ENCODE assay signal across 1 cellular context in the genomic region with DNA sequence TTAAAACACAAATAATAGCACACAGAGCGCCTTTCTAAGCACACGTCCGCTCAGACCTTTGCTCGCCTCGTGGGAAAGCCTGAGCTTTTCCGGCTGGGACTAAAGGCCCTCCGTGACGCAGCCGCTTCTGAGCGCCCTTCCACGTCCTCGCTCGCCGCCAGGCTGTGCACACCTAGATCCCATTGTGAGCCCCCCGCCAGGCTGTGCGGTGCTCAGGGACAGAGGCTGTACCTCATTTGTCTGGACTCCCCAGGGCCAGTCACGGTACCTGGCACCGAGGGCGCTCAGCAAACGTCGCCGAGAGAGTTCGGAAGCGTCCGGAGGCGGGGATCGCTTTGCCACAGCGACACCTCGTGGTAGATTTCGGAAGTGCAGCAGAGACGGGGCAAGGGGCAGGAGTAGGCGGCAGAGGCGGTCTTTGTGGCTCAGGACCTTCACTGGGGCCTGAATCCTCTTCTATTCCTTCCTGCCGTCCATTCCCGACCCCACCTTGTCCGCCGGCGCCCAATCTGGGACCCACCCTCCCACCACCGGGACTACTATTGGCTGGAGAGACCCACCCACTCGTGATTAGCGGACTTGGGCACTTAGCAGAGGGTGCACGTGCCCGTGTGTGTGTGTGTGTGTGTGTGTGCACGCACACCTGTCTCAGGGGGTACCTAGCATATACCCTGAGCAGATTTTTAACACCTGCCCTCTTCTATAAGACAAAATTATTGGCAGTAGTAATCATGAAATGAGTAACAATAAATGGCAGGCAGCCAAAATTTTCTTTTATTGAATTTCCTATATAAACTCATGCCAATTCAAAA.
TF ChIP-seq lines count a peak whose summit lies in the region.

No MANE protein-coding gene starts in this region.

TF ChIP-seq in GM12878, 131 proteins besides CTCF, POLR2A, EP300 and RAD21 (continued from another document and continues in another):
- TF ChIP-seq MTA3 (IDR thresholded peaks at IDR 0.05; ENCODE audit: borderline replicate concordance, low read length): no peak
- no peak for TF ChIP-seq TARDBP (IDR thresholded peaks at IDR 0.05; ENCODE audit: borderline replicate concordance)
- TF ChIP-seq CBX3 (IDR thresholded peaks at IDR 0.05; ENCODE audit: borderline replicate concordance, low read depth): no peak
- TF ChIP-seq, protein P1, sequence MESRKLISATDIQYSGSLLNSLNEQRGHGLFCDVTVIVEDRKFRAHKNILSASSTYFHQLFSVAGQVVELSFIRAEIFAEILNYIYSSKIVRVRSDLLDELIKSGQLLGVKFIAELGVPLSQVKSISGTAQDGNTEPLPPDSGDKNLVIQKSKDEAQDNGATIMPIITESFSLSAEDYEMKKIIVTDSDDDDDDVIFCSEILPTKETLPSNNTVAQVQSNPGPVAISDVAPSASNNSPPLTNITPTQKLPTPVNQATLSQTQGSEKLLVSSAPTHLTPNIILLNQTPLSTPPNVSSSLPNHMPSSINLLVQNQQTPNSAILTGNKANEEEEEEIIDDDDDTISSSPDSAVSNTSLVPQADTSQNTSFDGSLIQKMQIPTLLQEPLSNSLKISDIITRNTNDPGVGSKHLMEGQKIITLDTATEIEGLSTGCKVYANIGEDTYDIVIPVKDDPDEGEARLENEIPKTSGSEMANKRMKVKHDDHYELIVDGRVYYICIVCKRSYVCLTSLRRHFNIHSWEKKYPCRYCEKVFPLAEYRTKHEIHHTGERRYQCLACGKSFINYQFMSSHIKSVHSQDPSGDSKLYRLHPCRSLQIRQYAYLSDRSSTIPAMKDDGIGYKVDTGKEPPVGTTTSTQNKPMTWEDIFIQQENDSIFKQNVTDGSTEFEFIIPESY (IDR thresholded peaks at IDR 0.05): no peak
- no peak for TF ChIP-seq ZNF217 (IDR thresholded peaks at IDR 0.05)
- no peak for TF ChIP-seq RCOR1 (conservative IDR thresholded peaks at IDR 0.05; ENCODE audit: low read depth, low read length)
- no peak for TF ChIP-seq ZNF622 (IDR thresholded peaks at IDR 0.05)
- TF ChIP-seq WRNIP1 (IDR thresholded peaks at IDR 0.05; ENCODE audit: borderline replicate concordance, low read depth, low read length): no peak
- no peak for TF ChIP-seq BCL11A (IDR thresholded peaks at IDR 0.05; ENCODE audit: low read depth, low read length)
- TF ChIP-seq, protein P2, sequence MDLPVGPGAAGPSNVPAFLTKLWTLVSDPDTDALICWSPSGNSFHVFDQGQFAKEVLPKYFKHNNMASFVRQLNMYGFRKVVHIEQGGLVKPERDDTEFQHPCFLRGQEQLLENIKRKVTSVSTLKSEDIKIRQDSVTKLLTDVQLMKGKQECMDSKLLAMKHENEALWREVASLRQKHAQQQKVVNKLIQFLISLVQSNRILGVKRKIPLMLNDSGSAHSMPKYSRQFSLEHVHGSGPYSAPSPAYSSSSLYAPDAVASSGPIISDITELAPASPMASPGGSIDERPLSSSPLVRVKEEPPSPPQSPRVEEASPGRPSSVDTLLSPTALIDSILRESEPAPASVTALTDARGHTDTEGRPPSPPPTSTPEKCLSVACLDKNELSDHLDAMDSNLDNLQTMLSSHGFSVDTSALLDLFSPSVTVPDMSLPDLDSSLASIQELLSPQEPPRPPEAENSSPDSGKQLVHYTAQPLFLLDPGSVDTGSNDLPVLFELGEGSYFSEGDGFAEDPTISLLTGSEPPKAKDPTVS (IDR thresholded peaks at IDR 0.05; ENCODE audit: low read depth, low read length): no peak
- 0 out of 2 replicates have a peak, but pooled peaks have one; percentile 28 for TF ChIP-seq ESRRA (IDR thresholded peaks at IDR 0.05; ENCODE audit: low read length)
- peak; percentile 75 for TF ChIP-seq PAX5 (IDR thresholded peaks at IDR 0.05; ENCODE audit: borderline replicate concordance, low read depth, low read length)
- TF ChIP-seq, protein P3, sequence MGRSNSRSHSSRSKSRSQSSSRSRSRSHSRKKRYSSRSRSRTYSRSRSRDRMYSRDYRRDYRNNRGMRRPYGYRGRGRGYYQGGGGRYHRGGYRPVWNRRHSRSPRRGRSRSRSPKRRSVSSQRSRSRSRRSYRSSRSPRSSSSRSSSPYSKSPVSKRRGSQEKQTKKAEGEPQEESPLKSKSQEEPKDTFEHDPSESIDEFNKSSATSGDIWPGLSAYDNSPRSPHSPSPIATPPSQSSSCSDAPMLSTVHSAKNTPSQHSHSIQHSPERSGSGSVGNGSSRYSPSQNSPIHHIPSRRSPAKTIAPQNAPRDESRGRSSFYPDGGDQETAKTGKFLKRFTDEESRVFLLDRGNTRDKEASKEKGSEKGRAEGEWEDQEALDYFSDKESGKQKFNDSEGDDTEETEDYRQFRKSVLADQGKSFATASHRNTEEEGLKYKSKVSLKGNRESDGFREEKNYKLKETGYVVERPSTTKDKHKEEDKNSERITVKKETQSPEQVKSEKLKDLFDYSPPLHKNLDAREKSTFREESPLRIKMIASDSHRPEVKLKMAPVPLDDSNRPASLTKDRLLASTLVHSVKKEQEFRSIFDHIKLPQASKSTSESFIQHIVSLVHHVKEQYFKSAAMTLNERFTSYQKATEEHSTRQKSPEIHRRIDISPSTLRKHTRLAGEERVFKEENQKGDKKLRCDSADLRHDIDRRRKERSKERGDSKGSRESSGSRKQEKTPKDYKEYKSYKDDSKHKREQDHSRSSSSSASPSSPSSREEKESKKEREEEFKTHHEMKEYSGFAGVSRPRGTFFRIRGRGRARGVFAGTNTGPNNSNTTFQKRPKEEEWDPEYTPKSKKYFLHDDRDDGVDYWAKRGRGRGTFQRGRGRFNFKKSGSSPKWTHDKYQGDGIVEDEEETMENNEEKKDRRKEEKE (IDR thresholded peaks at IDR 0.05): no peak
- no peak for TF ChIP-seq BRCA1 (IDR thresholded peaks at IDR 0.05; ENCODE audit: low read depth, low read length)
- TF ChIP-seq KDM1A (IDR thresholded peaks at IDR 0.05; ENCODE audit: borderline replicate concordance): no peak
- no peak for TF ChIP-seq BACH1 (IDR thresholded peaks at IDR 0.05; ENCODE audit: borderline replicate concordance)
- TF ChIP-seq HDAC6 (IDR thresholded peaks at IDR 0.05; ENCODE audit: unreplicated experiment): no peak
- TF ChIP-seq SPI1 (IDR thresholded peaks at IDR 0.05; ENCODE audit: borderline replicate concordance, insufficient read depth, low read depth, low read length): 0 out of 2 replicates have a peak, but pooled peaks have one; percentile 1
- TF ChIP-seq TCF12 (IDR thresholded peaks at IDR 0.05; ENCODE audit: low read depth, low read length): no peak
- TF ChIP-seq, protein P4, sequence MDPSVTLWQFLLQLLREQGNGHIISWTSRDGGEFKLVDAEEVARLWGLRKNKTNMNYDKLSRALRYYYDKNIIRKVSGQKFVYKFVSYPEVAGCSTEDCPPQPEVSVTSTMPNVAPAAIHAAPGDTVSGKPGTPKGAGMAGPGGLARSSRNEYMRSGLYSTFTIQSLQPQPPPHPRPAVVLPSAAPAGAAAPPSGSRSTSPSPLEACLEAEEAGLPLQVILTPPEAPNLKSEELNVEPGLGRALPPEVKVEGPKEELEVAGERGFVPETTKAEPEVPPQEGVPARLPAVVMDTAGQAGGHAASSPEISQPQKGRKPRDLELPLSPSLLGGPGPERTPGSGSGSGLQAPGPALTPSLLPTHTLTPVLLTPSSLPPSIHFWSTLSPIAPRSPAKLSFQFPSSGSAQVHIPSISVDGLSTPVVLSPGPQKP (IDR thresholded peaks at IDR 0.05; ENCODE audit: low read depth, low read length): no peak
- TF ChIP-seq DPF2 (IDR thresholded peaks at IDR 0.05): no peak
- TF ChIP-seq, protein P5, sequence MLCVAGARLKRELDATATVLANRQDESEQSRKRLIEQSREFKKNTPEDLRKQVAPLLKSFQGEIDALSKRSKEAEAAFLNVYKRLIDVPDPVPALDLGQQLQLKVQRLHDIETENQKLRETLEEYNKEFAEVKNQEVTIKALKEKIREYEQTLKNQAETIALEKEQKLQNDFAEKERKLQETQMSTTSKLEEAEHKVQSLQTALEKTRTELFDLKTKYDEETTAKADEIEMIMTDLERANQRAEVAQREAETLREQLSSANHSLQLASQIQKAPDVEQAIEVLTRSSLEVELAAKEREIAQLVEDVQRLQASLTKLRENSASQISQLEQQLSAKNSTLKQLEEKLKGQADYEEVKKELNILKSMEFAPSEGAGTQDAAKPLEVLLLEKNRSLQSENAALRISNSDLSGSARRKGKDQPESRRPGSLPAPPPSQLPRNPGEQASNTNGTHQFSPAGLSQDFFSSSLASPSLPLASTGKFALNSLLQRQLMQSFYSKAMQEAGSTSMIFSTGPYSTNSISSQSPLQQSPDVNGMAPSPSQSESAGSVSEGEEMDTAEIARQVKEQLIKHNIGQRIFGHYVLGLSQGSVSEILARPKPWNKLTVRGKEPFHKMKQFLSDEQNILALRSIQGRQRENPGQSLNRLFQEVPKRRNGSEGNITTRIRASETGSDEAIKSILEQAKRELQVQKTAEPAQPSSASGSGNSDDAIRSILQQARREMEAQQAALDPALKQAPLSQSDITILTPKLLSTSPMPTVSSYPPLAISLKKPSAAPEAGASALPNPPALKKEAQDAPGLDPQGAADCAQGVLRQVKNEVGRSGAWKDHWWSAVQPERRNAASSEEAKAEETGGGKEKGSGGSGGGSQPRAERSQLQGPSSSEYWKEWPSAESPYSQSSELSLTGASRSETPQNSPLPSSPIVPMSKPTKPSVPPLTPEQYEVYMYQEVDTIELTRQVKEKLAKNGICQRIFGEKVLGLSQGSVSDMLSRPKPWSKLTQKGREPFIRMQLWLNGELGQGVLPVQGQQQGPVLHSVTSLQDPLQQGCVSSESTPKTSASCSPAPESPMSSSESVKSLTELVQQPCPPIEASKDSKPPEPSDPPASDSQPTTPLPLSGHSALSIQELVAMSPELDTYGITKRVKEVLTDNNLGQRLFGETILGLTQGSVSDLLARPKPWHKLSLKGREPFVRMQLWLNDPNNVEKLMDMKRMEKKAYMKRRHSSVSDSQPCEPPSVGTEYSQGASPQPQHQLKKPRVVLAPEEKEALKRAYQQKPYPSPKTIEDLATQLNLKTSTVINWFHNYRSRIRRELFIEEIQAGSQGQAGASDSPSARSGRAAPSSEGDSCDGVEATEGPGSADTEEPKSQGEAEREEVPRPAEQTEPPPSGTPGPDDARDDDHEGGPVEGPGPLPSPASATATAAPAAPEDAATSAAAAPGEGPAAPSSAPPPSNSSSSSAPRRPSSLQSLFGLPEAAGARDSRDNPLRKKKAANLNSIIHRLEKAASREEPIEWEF (IDR thresholded peaks at IDR 0.05; ENCODE audit: insufficient replicate concordance, low read depth, low read length): no peak
- TF ChIP-seq EGR1 (IDR thresholded peaks at IDR 0.05; ENCODE audit: borderline replicate concordance in 1 of 2, low read depth in 2 of 2, low read length in 2 of 2): no peak
- TF ChIP-seq MTA2 (IDR thresholded peaks at IDR 0.05; ENCODE audit: low read depth): no peak
- TF ChIP-seq CHD2 (IDR thresholded peaks at IDR 0.05; ENCODE audit: borderline replicate concordance, low read depth, low read length): no peak
- TF ChIP-seq TCF7 (IDR thresholded peaks at IDR 0.05; ENCODE audit: borderline replicate concordance): no peak
- no peak for TF ChIP-seq SMAD1 (IDR thresholded peaks at IDR 0.05; ENCODE audit: low read depth, partially characterized antibody)
- TF ChIP-seq MYC (IDR thresholded peaks at IDR 0.05; ENCODE audit: insufficient read depth, insufficient read length, insufficient replicate concordance, low read length, severe bottlenecking): no peak
- TF ChIP-seq HDGF (IDR thresholded peaks at IDR 0.05): peak; percentile 88; the same call in 1 of the 2 replicates
- no peak for TF ChIP-seq SIX5 (IDR thresholded peaks at IDR 0.05; ENCODE audit: low read depth, low read length, severe bottlenecking)
- TF ChIP-seq MYB (IDR thresholded peaks at IDR 0.05; ENCODE audit: borderline replicate concordance, low read depth, low read length): no peak
- TF ChIP-seq, protein P6, sequence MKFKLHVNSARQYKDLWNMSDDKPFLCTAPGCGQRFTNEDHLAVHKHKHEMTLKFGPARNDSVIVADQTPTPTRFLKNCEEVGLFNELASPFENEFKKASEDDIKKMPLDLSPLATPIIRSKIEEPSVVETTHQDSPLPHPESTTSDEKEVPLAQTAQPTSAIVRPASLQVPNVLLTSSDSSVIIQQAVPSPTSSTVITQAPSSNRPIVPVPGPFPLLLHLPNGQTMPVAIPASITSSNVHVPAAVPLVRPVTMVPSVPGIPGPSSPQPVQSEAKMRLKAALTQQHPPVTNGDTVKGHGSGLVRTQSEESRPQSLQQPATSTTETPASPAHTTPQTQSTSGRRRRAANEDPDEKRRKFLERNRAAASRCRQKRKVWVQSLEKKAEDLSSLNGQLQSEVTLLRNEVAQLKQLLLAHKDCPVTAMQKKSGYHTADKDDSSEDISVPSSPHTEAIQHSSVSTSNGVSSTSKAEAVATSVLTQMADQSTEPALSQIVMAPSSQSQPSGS (IDR thresholded peaks at IDR 0.05; ENCODE audit: low read length): no peak
- no peak for TF ChIP-seq CREM (IDR thresholded peaks at IDR 0.05; ENCODE audit: low read depth)
- TF ChIP-seq, protein P7, sequence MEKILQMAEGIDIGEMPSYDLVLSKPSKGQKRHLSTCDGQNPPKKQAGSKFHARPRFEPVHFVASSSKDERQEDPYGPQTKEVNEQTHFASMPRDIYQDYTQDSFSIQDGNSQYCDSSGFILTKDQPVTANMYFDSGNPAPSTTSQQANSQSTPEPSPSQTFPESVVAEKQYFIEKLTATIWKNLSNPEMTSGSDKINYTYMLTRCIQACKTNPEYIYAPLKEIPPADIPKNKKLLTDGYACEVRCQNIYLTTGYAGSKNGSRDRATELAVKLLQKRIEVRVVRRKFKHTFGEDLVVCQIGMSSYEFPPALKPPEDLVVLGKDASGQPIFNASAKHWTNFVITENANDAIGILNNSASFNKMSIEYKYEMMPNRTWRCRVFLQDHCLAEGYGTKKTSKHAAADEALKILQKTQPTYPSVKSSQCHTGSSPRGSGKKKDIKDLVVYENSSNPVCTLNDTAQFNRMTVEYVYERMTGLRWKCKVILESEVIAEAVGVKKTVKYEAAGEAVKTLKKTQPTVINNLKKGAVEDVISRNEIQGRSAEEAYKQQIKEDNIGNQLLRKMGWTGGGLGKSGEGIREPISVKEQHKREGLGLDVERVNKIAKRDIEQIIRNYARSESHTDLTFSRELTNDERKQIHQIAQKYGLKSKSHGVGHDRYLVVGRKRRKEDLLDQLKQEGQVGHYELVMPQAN (conservative IDR thresholded peaks at IDR 0.05): no peak
- TF ChIP-seq STAT1 (conservative IDR thresholded peaks at IDR 0.05): no peak; the same call in 1 of the 2 replicates
